ENCODE assay signal across 17 cellular contexts in the genomic region with DNA sequence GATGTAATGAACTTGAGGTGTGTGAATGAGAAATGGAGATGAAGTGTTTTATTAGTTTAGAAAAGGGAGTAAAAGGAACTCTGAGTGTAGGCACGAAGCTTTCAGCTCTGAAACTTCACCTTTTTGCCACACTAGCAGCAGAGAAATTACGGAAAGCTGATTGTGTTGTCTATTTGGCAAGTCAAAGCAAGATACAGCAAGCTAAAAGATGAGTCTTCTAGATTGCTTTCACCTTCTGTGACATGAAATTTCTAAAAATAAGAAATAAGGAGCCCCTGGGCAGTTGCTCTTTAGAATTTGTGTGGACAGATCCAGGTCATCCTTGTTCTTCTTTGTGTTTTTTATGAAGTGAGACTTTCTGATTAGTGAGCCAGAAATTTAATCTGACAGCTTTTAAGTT.
A peak's percentile ranks its signal among the peaks of the same experiment; 100 is the strongest.
DNase-seq lines count a peak whose midpoint lies in the region; ATAC-seq and TF ChIP-seq lines count a peak whose summit lies in the region.
"Had no signal": no experiment of that assay in that cellular context is flagged by ENCODE, and none has a peak within 500 bp of the region (broad histone marks: within the 10 kb centered on the region; RNA-seq: fewer than 3 reads in every experiment).

No MANE protein-coding gene starts in this region.

- H3T11ph ChIP-seq in H9 (ENCODE audit: low read length) = no peak overlapping the region

- H3K56ac ChIP-seq in H9 (ENCODE audit: insufficient read length, low read depth, low read length) = no peak overlapping the region

- peaks cover 15 to 28% of the 10 kb centered on the region in 2 experiments for H3K4me1 Mint-ChIP-seq in H9
- H3K4me1 Mint-ChIP-seq in WTC11 = peaks cover 56% of the 10 kb centered on the region
- H3K4me1 Mint-ChIP-seq in naive thymus-derived CD4-positive, alpha-beta T cell = peaks cover 6 to 41% (median 23%) of the 10 kb centered on the region in 7 donors

- H3K4me1 ChIP-seq in H9 (ENCODE audit: insufficient read depth, low read length) = no peaks in the 10 kb centered on the region; the same call in 1 of the 2 replicates
- peaks cover 15% of the 10 kb centered on the region for H3K4me1 ChIP-seq in hepatocyte (ENCODE audit: insufficient read depth)
- H3K4me1 ChIP-seq in psoas muscle = peaks cover 38% of the 10 kb centered on the region
- no peaks in the 10 kb centered on the region for H3K4me1 ChIP-seq in naive thymus-derived CD4-positive, alpha-beta T cell (ENCODE audit: control insufficient read depth in 2 of 2, insufficient read depth in 2 of 2, low read length in 2 of 2)

- no CpG with 5 or more reads among the region's 2 CpGs for WGBS in H9 (ENCODE audit: extremely low coverage, insufficient read length, low lambda C conversion rate)
- WGBS in hepatocyte (ENCODE audit: low lambda C conversion rate, missing lambda C conversion rate) = 48% methylated on average over 2 of the region's 2 CpGs
- 30 to 52% (median 34%) methylated on average over 2 of the region's 2 CpGs for WGBS in psoas muscle, 3 donors

- H3K4me3 ChIP-seq in hepatocyte (no peak overlapping the region), psoas muscle (no peak overlapping the region)
- H3K4me3 ChIP-seq in naive thymus-derived CD4-positive, alpha-beta T cell (ENCODE audit: low read length) = no peak overlapping the region
- H3K4me3 ChIP-seq: K562 had no signal

- TF ChIP-seq CTCF in H9 (conservative IDR thresholded peaks at IDR 0.05) (no peak), WTC11 (IDR thresholded peaks at IDR 0.05) (no peak), hepatocyte (IDR thresholded peaks at IDR 0.05; ENCODE audit: poor library complexity) (no peak), psoas muscle (IDR thresholded peaks at IDR 0.05) (no peak)

- peaks cover 3% of the 10 kb centered on the region for H3K79me1 ChIP-seq in H9 (ENCODE audit: insufficient read depth, low read depth, low read length, poor library complexity, severe bottlenecking)

- peaks cover 3 to 5% (median 3%) of the 10 kb centered on the region in 3 experiments; a peak in 4 of 7 replicates for H3K36me3 Mint-ChIP-seq in H9 (ENCODE audit: insufficient read depth in 1 of 3, low read depth in 3 of 3)
- H3K36me3 Mint-ChIP-seq in WTC11 = no peaks in the 10 kb centered on the region; the same call in 1 of the 2 replicates
- peaks cover 0 to 14% (median 12%) of the 10 kb centered on the region in 5 donors for H3K36me3 Mint-ChIP-seq in naive thymus-derived CD4-positive, alpha-beta T cell

- no peak overlapping the region for H2BK15ac ChIP-seq in H9 (ENCODE audit: low read depth, low read length)

- H3K23me2 ChIP-seq in H9 (ENCODE audit: insufficient read length, low read depth, low read length, poor library complexity, severe bottlenecking) = no peaks in the 10 kb centered on the region

- H3K4me3 Mint-ChIP-seq in H9 (no peak overlapping the region), WTC11 (no peak overlapping the region)
- H3K4me3 Mint-ChIP-seq in naive thymus-derived CD4-positive, alpha-beta T cell = no peak overlapping the region
- H3K4me3 Mint-ChIP-seq: central memory CD8-positive, alpha-beta T cell; memory B cell had no signal

- no peak overlapping the region for H3K23ac ChIP-seq in H9 (ENCODE audit: insufficient read length, low read depth, low read length)

- peaks cover 3% of the 10 kb centered on the region for H3K36me3 ChIP-seq in hepatocyte (replicated peaks; ENCODE audit: insufficient read depth, low read depth)
- no peaks in the 10 kb centered on the region for H3K36me3 ChIP-seq in psoas muscle (ENCODE audit: insufficient read depth in 1 of 2, low read depth in 1 of 2)
- no peaks in the 10 kb centered on the region for H3K36me3 ChIP-seq in naive thymus-derived CD4-positive, alpha-beta T cell (ENCODE audit: control insufficient read depth in 2 of 3, insufficient read depth in 3 of 3, low read length in 3 of 3)

- no peak overlapping the region for H4K5ac ChIP-seq in H9 (ENCODE audit: insufficient read length, low read depth, low read length)

- H4K91ac ChIP-seq in H9 (ENCODE audit: insufficient read length, low read depth, low read length) = no peak overlapping the region

- intact Hi-C loops in psoas muscle (cut with DNase I) = no loop called here
- intact Hi-C loops in naive thymus-derived CD4-positive, alpha-beta T cell (cut with micrococcal nuclease) = no loop called here

- no peak overlapping the region for H3K14ac ChIP-seq in H9 (ENCODE audit: insufficient read depth, low read length)

- H4K8ac ChIP-seq in H9 (replicated peaks; ENCODE audit: insufficient read length, low read depth, low read length) = no peak overlapping the region

- no peak overlapping the region for H2AK5ac ChIP-seq in H9 (ENCODE audit: insufficient read length, low read length)

- H3K27ac ChIP-seq in H9 (ENCODE audit: insufficient read length, low read depth, low read length) = no peak overlapping the region
- peak overlapping the region; percentile 9 for H3K27ac ChIP-seq in hepatocyte
- H3K27ac ChIP-seq in psoas muscle = peak overlapping the region; percentile 26
- no peak overlapping the region for H3K27ac ChIP-seq in naive thymus-derived CD4-positive, alpha-beta T cell (ENCODE audit: low read depth, low read length)

- no peak overlapping the region for H2BK120ac ChIP-seq in H9 (ENCODE audit: low read depth, low read length, poor library complexity, severe bottlenecking)

- no peaks in the 10 kb centered on the region for H3K9me2 ChIP-seq in hepatocyte (replicated peaks; ENCODE audit: insufficient read depth)

- no peak overlapping the region for H2BK12ac ChIP-seq in H9 (ENCODE audit: insufficient read length, low read depth, low read length)

- H3K18ac ChIP-seq in H9 (ENCODE audit: insufficient read length, low read depth, low read length) = no peak overlapping the region

- H3K9me3 ChIP-seq in H9 (ENCODE audit: control insufficient read depth, low read depth, low read length) (no peaks in the 10 kb centered on the region), hepatocyte (ENCODE audit: low read depth) (no peaks in the 10 kb centered on the region), psoas muscle (no peaks in the 10 kb centered on the region)
- no peaks in the 10 kb centered on the region for H3K9me3 ChIP-seq in naive thymus-derived CD4-positive, alpha-beta T cell (ENCODE audit: control insufficient read depth in 2 of 3, low read length in 3 of 3)

- peaks cover 8% of the 10 kb centered on the region; the same call in 1 of the 2 replicates for H3K79me2 ChIP-seq in H9 (ENCODE audit: insufficient read depth, low read length)
- peaks cover 96% of the 10 kb centered on the region for H3K79me2 ChIP-seq in hepatocyte

- no peak overlapping the region for H2AFZ ChIP-seq in H9 (ENCODE audit: low read length)
- no peak overlapping the region for H2AFZ ChIP-seq in hepatocyte

- POLR2A ChIA-PET in WTC11 (lab: Charles Lee) = no interaction called here
- POLR2A ChIA-PET in naive thymus-derived CD4-positive, alpha-beta T cell (lab: Charles Lee) = no interaction called here

- H2BK5ac ChIP-seq in H9 (ENCODE audit: insufficient read length, low read length) = no peak overlapping the region

- CTCF ChIA-PET in WTC11 (lab: Charles Lee) = no interaction called here
- CTCF ChIA-PET in naive thymus-derived CD4-positive, alpha-beta T cell (lab: Charles Lee) = no interaction called here

- H3K9ac ChIP-seq in H9 (ENCODE audit: extremely low read depth, insufficient read length, low read length) = no peak overlapping the region

- H3K27me3 Mint-ChIP-seq in H9 (ENCODE audit: low read depth) (no peaks in the 10 kb centered on the region), WTC11 (ENCODE audit: low read depth) (no peaks in the 10 kb centered on the region)
- H3K27me3 Mint-ChIP-seq in naive thymus-derived CD4-positive, alpha-beta T cell = peaks cover 0 to 2% (median 0%) of the 10 kb centered on the region in 5 donors
- H3K27me3 Mint-ChIP-seq: CD8-positive, alpha-beta memory T cell; central memory CD8-positive, alpha-beta T cell; memory B cell had no signal

- no peak overlapping the region for H3K4me2 ChIP-seq in H9 (ENCODE audit: insufficient read depth, insufficient read length, low read length)
- no peak overlapping the region for H3K4me2 ChIP-seq in hepatocyte

- H2BK20ac ChIP-seq in H9 (ENCODE audit: low read depth, low read length, poor library complexity, severe bottlenecking) = no peak overlapping the region

- H3K27me3 ChIP-seq in H9 (ENCODE audit: insufficient read depth, low read length) (no peaks in the 10 kb centered on the region), hepatocyte (no peaks in the 10 kb centered on the region), psoas muscle (ENCODE audit: insufficient read depth in 3 of 3, low read length in 2 of 3) (no peaks in the 10 kb centered on the region)
- H3K27me3 ChIP-seq in naive thymus-derived CD4-positive, alpha-beta T cell (ENCODE audit: control insufficient read depth in 2 of 2, insufficient read depth in 2 of 2, low read length in 2 of 2) = no peaks in the 10 kb centered on the region

- H3K27ac Mint-ChIP-seq in H9 (peak overlapping the region; percentile 1 to 34 (median 23); a peak in 5 of 7 replicates), WTC11 (peak overlapping the region; percentile 58)
- peak overlapping the region in 4 of 9 donors; percentile 5 to 74 (median 10) for H3K27ac Mint-ChIP-seq in naive thymus-derived CD4-positive, alpha-beta T cell
- H3K27ac Mint-ChIP-seq: memory B cell had no signal

- H3K9me3 Mint-ChIP-seq in H9 (no peaks in the 10 kb centered on the region), WTC11 (no peaks in the 10 kb centered on the region)
- peaks cover 0 to 7% (median 0%) of the 10 kb centered on the region in 11 donors for H3K9me3 Mint-ChIP-seq in naive thymus-derived CD4-positive, alpha-beta T cell
- H3K9me3 Mint-ChIP-seq: CD8-positive, alpha-beta memory T cell; central memory CD8-positive, alpha-beta T cell; memory B cell had no signal

- ATAC-seq in WTC11 = no peak
- ATAC-seq in psoas muscle = no peak
- ATAC-seq in naive thymus-derived CD4-positive, alpha-beta T cell = no peak

- no peak overlapping the region for H3K4ac ChIP-seq in H9 (ENCODE audit: low read depth, low read length)

- DNase-seq in H9 (no peak), WTC11 (ENCODE audit: low spot score) (no peak), hepatocyte (ENCODE audit: low spot score) (no peak), psoas muscle (no peak), NCI-H748 (lab: John Stamatoyannopoulos, UW; ENCODE audit: unreplicated experiment) (no peak), DMS 273 treated with DMSO at 0.1 percent for 48 hours (lab: John Stamatoyannopoulos, UW) (no peak)
- no peak for DNase-seq in naive thymus-derived CD4-positive, alpha-beta T cell
- DNase-seq: activated CD4-positive, alpha-beta T cell treated with anti-CD3 and anti-CD28 coated beads, Interleukin-2, amount 50 U/mL, for 1 hour; activated CD8-positive, alpha-beta memory T cell treated with anti-CD3 and anti-CD28 coated beads, Interleukin-2, amount 50 U/mL, for 4 hours; activated effector memory CD4-positive, alpha-beta T cell treated with Interleukin-2 at 50 U/mL for 16 hours; CD8-positive, alpha-beta memory T cell; DND-41; NCI-H1930; Right ventricle myocardium superior had no signal

- H4K20me1 ChIP-seq in H9 (ENCODE audit: control insufficient read depth, insufficient read depth, insufficient read length) (no peaks in the 10 kb centered on the region), hepatocyte (ENCODE audit: insufficient read depth, poor library complexity, severe bottlenecking) (peaks cover 9% of the 10 kb centered on the region)

Comparison
In these comparisons a context has a peak if more than half of its experiments do, and no peak if none do; other contexts are left out.
1. H3K27ac ChIP-seq: peak in hepatocyte (single experiment) and psoas muscle (single experiment); none in H9 (single experiment) and naive thymus-derived CD4-positive, alpha-beta T cell (single experiment).